8 cellular contexts compared by ENCODE assay signal in genomic region chr4:56655627-56656345, GRCh38. TPM values are rescaled to one million over a fixed set of nuclear protein-coding genes. Genes with fewer than 3 reads are reported as not detected.
DNase-seq lines count a peak whose midpoint lies in the region; ATAC-seq and TF ChIP-seq lines count a peak whose summit lies in the region.

No MANE protein-coding gene starts in this region.

- H3K36me3 ChIP-seq in DOHH2 (ENCODE audit: control insufficient read depth, low read length): no peaks in the 10 kb centered on the region
- no peaks in the 10 kb centered on the region for H3K36me3 ChIP-seq in Panc1 (ENCODE audit: control insufficient read depth, insufficient read depth, low read length)
- H3K36me3 ChIP-seq in breast epithelium: no peaks in the 10 kb centered on the region

- ATAC-seq in Panc1 (peak; percentile 58), GM18498 (IDR thresholded peaks at IDR 0.05; ENCODE audit: unreplicated experiment) (no peak), GM18873 (IDR thresholded peaks at IDR 0.05; ENCODE audit: low FRiP score, unreplicated experiment) (no peak)

- H3K4me3 ChIP-seq in DOHH2 (ENCODE audit: low read length): peak overlapping the region; percentile 33
- H3K4me3 ChIP-seq in Panc1 (ENCODE audit: low read depth in 2 of 2, low read length in 2 of 2): peak overlapping the region; percentile 25 to 28; a peak in 3 of 4 replicates
- H3K4me3 ChIP-seq in breast epithelium: peak overlapping the region; percentile 42 to 72 (median 61)

- H3K27me3 ChIP-seq in DOHH2 (ENCODE audit: control insufficient read depth, low read length) (peaks cover 63% of the 10 kb centered on the region), Panc1 (ENCODE audit: control insufficient read depth, insufficient read depth, low read length) (peaks cover 22% of the 10 kb centered on the region), breast epithelium (peaks cover 0 to 28% of the 10 kb centered on the region in 2 donors), layer of hippocampus (ENCODE audit: control insufficient read depth, insufficient read depth, low read length) (no peaks in the 10 kb centered on the region)

- CTCF ChIA-PET in Panc1 (lab: Charles Lee): no interaction called here

- intact Hi-C loops in Panc1 (cut with micrococcal nuclease; ENCODE audit: unreplicated experiment) (no loop called here), breast epithelium (cut with DNase I; ENCODE audit: low total_unique reads) (no loop called here)

- no peak for DNase-seq in Panc1 (ENCODE audit: low read depth, low spot score)
- DNase-seq in breast epithelium (ENCODE audit: low spot score in 2 of 2): no peak
- peak; percentile 17 for DNase-seq in stimulated activated CD4-positive, alpha-beta T cell treated with anti-CD3 and anti-CD28 coated beads, Interleukin-4, amount 100 ng/mL, for 24 hours
- DNase-seq in NCI-H345 treated with DMSO at 0.1 percent for 48 hours (lab: John Stamatoyannopoulos, UW; ENCODE audit: unreplicated experiment): no peak

- no peaks in the 10 kb centered on the region for H3F3A ChIP-seq in DOHH2 (ENCODE audit: control insufficient read depth, insufficient read depth)

- H3K27ac ChIP-seq in DOHH2 (ENCODE audit: low read depth, low read length): no peak overlapping the region
- no peak overlapping the region for H3K27ac ChIP-seq in Panc1 (ENCODE audit: low read length)
- peak overlapping the region; percentile 48 to 80 for H3K27ac ChIP-seq in breast epithelium
- peak overlapping the region; percentile 1 for H3K27ac ChIP-seq in layer of hippocampus (ENCODE audit: low read depth, low read length)

- POLR2A ChIA-PET in Panc1 (lab: Charles Lee): no interaction called here

- peaks cover 6% of the 10 kb centered on the region for H3K4me1 ChIP-seq in DOHH2 (ENCODE audit: control insufficient read depth, low read length)
- H3K4me1 ChIP-seq in Panc1 (ENCODE audit: control insufficient read depth, insufficient read depth, low read length): no peaks in the 10 kb centered on the region
- peaks cover 0 to 5% of the 10 kb centered on the region in 2 donors for H3K4me1 ChIP-seq in breast epithelium

- BruUV-seq in Panc1 (replicated peaks; lab: Mats Ljungman, UMichigan): no TSS peak

- no peaks in the 10 kb centered on the region for H3K9me2 ChIP-seq in DOHH2 (replicated peaks; ENCODE audit: control insufficient read depth, low read length)

- peak overlapping the region; percentile 53 for H3K4me2 ChIP-seq in DOHH2 (ENCODE audit: low read length)

- TF ChIP-seq POLR2A in breast epithelium (IDR thresholded peaks at IDR 0.05): no peak

- H4K20me1 ChIP-seq in DOHH2 (ENCODE audit: control insufficient read depth, insufficient read depth, low read depth, low read length): no peaks in the 10 kb centered on the region

- H3K9me3 ChIP-seq in DOHH2 (ENCODE audit: control insufficient read depth, insufficient read depth, low read length) (no peaks in the 10 kb centered on the region), Panc1 (ENCODE audit: control insufficient read depth, insufficient read depth, low read depth, low read length) (no peaks in the 10 kb centered on the region), breast epithelium (no peaks in the 10 kb centered on the region)

- TF ChIP-seq CTCF in DOHH2 (IDR thresholded peaks at IDR 0.05; ENCODE audit: low read depth, low read length, poor library complexity, severe bottlenecking) (no peak), Panc1 (IDR thresholded peaks at IDR 0.05) (no peak), breast epithelium (IDR thresholded peaks at IDR 0.05) (no peak)

- in situ Hi-C loops in Panc1 (cut with HindIII; ENCODE audit: low pct_unique_long_range_greater_than_20kb, low sequenced_read_pairs): no loop called here

- H3K79me2 ChIP-seq in DOHH2 (ENCODE audit: control insufficient read depth, low read length): no peaks in the 10 kb centered on the region

RNA-seq across cellular contexts. Expression of gene HOPX, which starts 25.3 kb away (rescaled TPM):
- total RNA-seq in Panc1 (2021; ENCODE audit: unreplicated experiment): not detected
- 0.27 TPM for polyA plus RNA-seq in Panc1 (2012; ENCODE audit: insufficient read length)
- 1 to 10 TPM; 3.8 to 9.8 (median 4.8) TPM for total RNA-seq in breast epithelium

Comparison
In these comparisons a context has a peak if more than half of its experiments do, and no peak if none do; other contexts are left out.
1. H3K27ac ChIP-seq: peak in breast epithelium (2 of 2) and layer of hippocampus (single experiment); none in DOHH2 (single experiment) and Panc1 (single experiment).
2. Peak in every context shown above with its lines, with median percentiles within 50 percentile points of each other: H3K4me3 ChIP-seq.